8 cellular contexts compared by ENCODE assay signal in the genomic region with DNA sequence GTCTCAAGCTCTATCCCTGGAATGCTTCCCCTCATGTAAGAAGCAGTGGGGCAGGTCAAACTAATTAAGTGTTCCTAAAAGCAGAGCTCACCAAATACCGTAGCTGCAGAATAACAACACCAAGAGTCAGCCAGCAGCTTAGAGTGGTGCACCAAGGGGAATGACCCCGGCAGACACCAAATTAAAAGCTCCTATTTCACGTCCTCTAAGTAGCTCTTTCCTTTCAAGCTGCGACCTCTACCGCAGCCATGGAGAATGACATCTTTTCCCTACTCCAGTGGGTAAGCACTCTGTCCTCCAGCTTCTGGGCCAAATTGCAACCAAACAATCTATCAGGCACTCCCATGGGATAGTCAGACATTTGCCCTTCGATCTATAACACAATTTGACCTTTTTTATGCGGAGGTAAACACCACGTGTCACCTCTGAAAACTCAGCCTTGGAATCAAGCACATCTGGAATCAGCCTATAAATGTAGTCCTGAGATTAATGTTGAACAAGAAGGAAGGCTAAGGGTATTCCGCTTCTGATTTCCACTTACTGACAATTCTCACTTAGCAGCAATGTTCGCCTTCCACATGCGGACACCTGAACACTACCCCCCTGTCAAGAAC.
DNase-seq lines count a peak whose midpoint lies in the region; ATAC-seq, FAIRE-seq and TF ChIP-seq lines count a peak whose summit lies in the region.

No MANE protein-coding gene starts in this region.

- no peak overlapping the region for H3K9ac ChIP-seq in KMS-11

- FAIRE-seq in RCC 7860 (lab: Jason Lieb, UNC): no peak

- ATAC-seq in GM18858 (IDR thresholded peaks at IDR 0.05; ENCODE audit: unreplicated experiment): no peak

- H3K4me1 ChIP-seq in KMS-11 (ENCODE audit: low read depth, poor library complexity, severe bottlenecking): no peaks in the 10 kb centered on the region

- peak; percentile 3 for DNase-seq in stimulated activated CD4-positive, alpha-beta T cell treated with anti-CD3 and anti-CD28 coated beads, Interleukin-1b, Interleukin-23, amount 100 ng/mL, for 48 hours
- no peak for DNase-seq in stimulated activated CD4-positive, alpha-beta T cell treated with anti-CD3 and anti-CD28 coated beads, Interleukin-4, amount 100 ng/mL, for 4 hours
- DNase-seq in RCC 7860 (ENCODE audit: low spot score) (peak; percentile 12), epithelial cell of esophagus (ENCODE audit: low read depth) (peak; percentile 66), myocyte (ENCODE audit: low read depth) (peak; percentile 80), cortex of kidney (lab: John Stamatoyannopoulos, UW) (no peak)

- no peak overlapping the region for H3K4me2 ChIP-seq in KMS-11

- TF ChIP-seq CTCF in KMS-11 (conservative IDR thresholded peaks at IDR 0.05; ENCODE audit: low read depth, low read length) (peak; percentile 37; the same call in 1 of the 2 replicates), epithelial cell of esophagus (IDR thresholded peaks at IDR 0.05; ENCODE audit: insufficient read depth, low read depth, low read length, missing control alignments) (peak; percentile 89)

- H3K27me3 ChIP-seq in KMS-11 (ENCODE audit: insufficient read depth, low read depth): no peaks in the 10 kb centered on the region

- no peaks in the 10 kb centered on the region for H4K20me1 ChIP-seq in KMS-11 (ENCODE audit: insufficient read depth)

- H3K4me3 ChIP-seq in KMS-11 (IDR thresholded peaks at IDR 0.05; ENCODE audit: insufficient read depth, low read depth, low read length) (no peak overlapping the region), epithelial cell of esophagus (ENCODE audit: low read length) (no peak overlapping the region)

- H3K79me2 ChIP-seq in KMS-11 (ENCODE audit: insufficient read depth, low read depth): no peaks in the 10 kb centered on the region

- H3K27ac ChIP-seq in KMS-11: no peak overlapping the region

- no peak overlapping the region for H2AFZ ChIP-seq in KMS-11 (ENCODE audit: low read depth)

- H3K36me3 ChIP-seq in KMS-11 (ENCODE audit: insufficient read depth): no peaks in the 10 kb centered on the region

Comparison
In these comparisons a context has a peak if more than half of its experiments do, and no peak if none do; other contexts are left out.
1. DNase-seq: peak in stimulated activated CD4-positive, alpha-beta T cell treated with anti-CD3 and anti-CD28 coated beads, Interleukin-1b, Interleukin-23, amount 100 ng/mL, for 48 hours (single experiment), RCC 7860 (single experiment), epithelial cell of esophagus (single experiment) and myocyte (single experiment); none in stimulated activated CD4-positive, alpha-beta T cell treated with anti-CD3 and anti-CD28 coated beads, Interleukin-4, amount 100 ng/mL, for 4 hours (0 of 2) and cortex of kidney (single experiment).